34 cellular contexts compared by ENCODE assay signal in genomic region chr12:40522837-40523236, GRCh38.
DNase-seq lines count a peak whose midpoint lies in the region; ATAC-seq, FAIRE-seq and TF ChIP-seq lines count a peak whose summit lies in the region.
"Had no signal": no experiment of that assay in that cellular context is flagged by ENCODE, and none has a peak within 500 bp of the region (broad histone marks: within the 10 kb centered on the region; RNA-seq: fewer than 3 reads in every experiment).

No MANE protein-coding gene starts in this region.

- TF ChIP-seq POLR2A in HepG2 (IDR thresholded peaks at IDR 0.05; ENCODE audit: insufficient read depth in 1 of 2, low read depth in 2 of 2, low read length in 2 of 2) = no peak
- no peak for TF ChIP-seq POLR2A in right lobe of liver (IDR thresholded peaks at IDR 0.05)
- no peak for TF ChIP-seq POLR2A in A549 (IDR thresholded peaks at IDR 0.05; ENCODE audit: low read length)
- TF ChIP-seq POLR2A in IMR-90 (IDR thresholded peaks at IDR 0.05; ENCODE audit: low read depth, low read length) = no peak
- TF ChIP-seq POLR2A in testis (IDR thresholded peaks at IDR 0.05) = no peak
- no peak for TF ChIP-seq POLR2A in transverse colon (IDR thresholded peaks at IDR 0.05)
- no peak for TF ChIP-seq POLR2A in spleen (IDR thresholded peaks at IDR 0.05)

- no peaks in the 10 kb centered on the region for H3K79me2 ChIP-seq in HepG2 (ENCODE audit: insufficient read depth, low read length)

- no peak overlapping the region for H4K8ac ChIP-seq in IMR-90 (ENCODE audit: low read depth in 2 of 2, low read length in 2 of 2)

- no peak overlapping the region for H2AK5ac ChIP-seq in IMR-90 (ENCODE audit: low read depth, low read length)

- H4K20me1 ChIP-seq in HepG2 (ENCODE audit: insufficient read depth, low read length) = no peaks in the 10 kb centered on the region
- H4K20me1 ChIP-seq in IMR-90 (ENCODE audit: insufficient read depth, low read length) = no peaks in the 10 kb centered on the region
- H4K20me1 ChIP-seq: BLaER1; BLaER1 treated with 17β-estradiol and CSF1 and Interleukin-3, amounts not matched to agents 10 nM and 100 nM had no signal

- FAIRE-seq in HepG2 (lab: Jason Lieb, UNC) (no peak), A549 (lab: Jason Lieb, UNC) (no peak), small intestine (lab: Jason Lieb, UNC) (no peak)
- FAIRE-seq: A204.1, D721Med had no signal

- H3K14ac ChIP-seq in IMR-90 (replicated peaks; ENCODE audit: low read depth, low read length) = no peak overlapping the region

- dilution Hi-C loops in IMR-90 (cut with HindIII; ENCODE audit: low sequenced_read_pairs, unreplicated experiment) = no loop called here

- BruUV-seq in HepG2 (replicated peaks; lab: Mats Ljungman, UMichigan) = no TSS peak
- BruUV-seq in IMR-90 (replicated peaks; lab: Mats Ljungman, UMichigan) = no TSS peak

- TF ChIP-seq RAD21 in HepG2 (CRISPR knock-in tag; IDR thresholded peaks at IDR 0.05) (no peak), A549 (conservative IDR thresholded peaks at IDR 0.05 in 1 of 2, IDR thresholded peaks at IDR 0.05 in 1 of 2) (no peak), IMR-90 (IDR thresholded peaks at IDR 0.05; ENCODE audit: low read length) (no peak)

- H3K4me1 ChIP-seq in HepG2 (ENCODE audit: insufficient read depth, low read length) (no peaks in the 10 kb centered on the region), right lobe of liver (no peaks in the 10 kb centered on the region), A549 (no peaks in the 10 kb centered on the region), IMR-90 (ENCODE audit: control insufficient read depth, insufficient read depth, low read length) (no peaks in the 10 kb centered on the region), testis (no peaks in the 10 kb centered on the region), small intestine (ENCODE audit: control insufficient read depth in 2 of 2, insufficient read depth in 1 of 2, low read depth in 1 of 2, low read length in 1 of 2) (no peaks in the 10 kb centered on the region), transverse colon (no peaks in the 10 kb centered on the region), spleen (no peaks in the 10 kb centered on the region)
- H3K4me1 ChIP-seq: BE2C, Caco-2 had no signal

- H3K9me1 ChIP-seq in IMR-90 (ENCODE audit: insufficient read depth, low read length) = no peaks in the 10 kb centered on the region

- WGBS in HepG2 (ENCODE audit: low lambda C conversion rate) = 0% methylated on average over 3 of the region's 3 CpGs
- WGBS in right lobe of liver (ENCODE audit: insufficient coverage, low coverage, low lambda C conversion rate, missing lambda C conversion rate) = 57% methylated on average over 3 of the region's 3 CpGs
- 91% methylated on average over 3 of the region's 3 CpGs for WGBS in A549 (ENCODE audit: missing lambda C conversion rate)
- WGBS in IMR-90 (ENCODE audit: extremely low coverage in 2 of 2, insufficient read length in 1 of 2), 2 experiments = no CpG with 5 or more reads among the region's 3 CpGs
- WGBS in testis, 2 donors = 69 to 77% methylated on average over 3 of the region's 3 CpGs
- WGBS in small intestine, 3 donors = 87 to 91% (median 89%) methylated on average over 3 of the region's 3 CpGs
- 83 to 92% methylated on average over 2 to 3 of the region's 3 CpGs for WGBS in transverse colon (ENCODE audit: low coverage in 1 of 2), 2 donors
- WGBS in spleen, 5 donors = 87 to 94% (median 91%) methylated on average over 3 of the region's 3 CpGs

- no peak overlapping the region for H3K4ac ChIP-seq in IMR-90 (ENCODE audit: low read depth, low read length)

- POLR2A ChIA-PET in HepG2 (lab: Yijun Ruan, JAX) = no interaction called here
- POLR2A ChIA-PET in A549 (lab: Yijun Ruan, JAX) = no interaction called here
- POLR2A ChIA-PET in IMR-90 (lab: Charles Lee; ENCODE audit: unreplicated experiment) = no interaction called here

- no peak overlapping the region for H2BK20ac ChIP-seq in IMR-90 (ENCODE audit: low read depth, low read length)

- no peak overlapping the region for H2AFZ ChIP-seq in HepG2 (ENCODE audit: low read length)
- H2AFZ ChIP-seq in IMR-90 (replicated peaks; ENCODE audit: low read length, poor library complexity) = no peak overlapping the region

- no peak overlapping the region for H3K9ac ChIP-seq in HepG2 (ENCODE audit: insufficient read depth, low read depth, low read length)
- no peak overlapping the region for H3K9ac ChIP-seq in IMR-90 (ENCODE audit: low read depth, low read length)
- H3K9ac ChIP-seq: BLaER1; BLaER1 treated with 17β-estradiol and CSF1 and Interleukin-3, amounts not matched to agents 10 nM and 100 nM had no signal

- H3K23ac ChIP-seq in IMR-90 (ENCODE audit: low read depth, low read length) = no peak overlapping the region

- H3K4me3 ChIP-seq in HepG2 (replicated peaks in 1 of 3; ENCODE audit: insufficient read depth in 1 of 3, low read depth in 2 of 3, low read length in 3 of 3) (no peak overlapping the region), right lobe of liver (no peak overlapping the region), A549 (no peak overlapping the region), IMR-90 (ENCODE audit: insufficient read depth, low read depth, low read length) (no peak overlapping the region), testis (no peak overlapping the region), small intestine (ENCODE audit: low read depth in 1 of 2, low read length in 2 of 2) (no peak overlapping the region), transverse colon (no peak overlapping the region), spleen (no peak overlapping the region)
- H3K4me3 ChIP-seq: BLaER1; BLaER1 treated with 17β-estradiol and CSF1 and Interleukin-3, amounts not matched to agents 10 nM and 100 nM had no signal

- ATAC-seq in HepG2 (no peak), right lobe of liver (no peak), A549 (no peak), IMR-90 (ENCODE audit: low read depth) (no peak)
- ATAC-seq: CD8-positive, alpha-beta T cell had no signal

- H3K27me3 ChIP-seq in HepG2 (ENCODE audit: control insufficient read depth in 1 of 2, insufficient read depth in 2 of 2, low read length in 2 of 2) = no peaks in the 10 kb centered on the region
- no peaks in the 10 kb centered on the region for H3K27me3 ChIP-seq in right lobe of liver
- H3K27me3 ChIP-seq in IMR-90 (ENCODE audit: control insufficient read depth, insufficient read depth, low read length) = no peaks in the 10 kb centered on the region
- no peaks in the 10 kb centered on the region for H3K27me3 ChIP-seq in testis
- H3K27me3 ChIP-seq in small intestine (ENCODE audit: control insufficient read depth in 2 of 2, insufficient read depth in 2 of 2, low read length in 2 of 2) = no peaks in the 10 kb centered on the region
- no peaks in the 10 kb centered on the region for H3K27me3 ChIP-seq in transverse colon
- no peaks in the 10 kb centered on the region for H3K27me3 ChIP-seq in spleen (replicated peaks in 1 of 7)
- H3K27me3 ChIP-seq: BE2C; BLaER1; BLaER1 treated with 17β-estradiol and CSF1 and Interleukin-3, amounts not matched to agents 10 nM and 100 nM had no signal

- H3K79me1 ChIP-seq in IMR-90 (ENCODE audit: low read depth in 1 of 2, low read length in 2 of 2) = no peaks in the 10 kb centered on the region

- intact Hi-C loops in HepG2 (cut with micrococcal nuclease; ENCODE audit: unreplicated experiment) = no loop called here
- intact Hi-C loops in right lobe of liver (cut with DNase I) = no loop called here
- intact Hi-C loops in IMR-90 (cut with micrococcal nuclease) = no loop called here
- intact Hi-C loops in testis (cut with DNase I; ENCODE audit: low total_unique reads) = no loop called here
- intact Hi-C loops in transverse colon (cut with DNase I; ENCODE audit: low total_unique reads) = no loop called here
- intact Hi-C loops in spleen (cut with DNase I; ENCODE audit: low total_unique reads) = no loop called here

- TF ChIP-seq CTCF in HepG2 (CRISPR knock-in tag; IDR thresholded peaks at IDR 0.05) = no peak
- no peak for TF ChIP-seq CTCF in right lobe of liver (IDR thresholded peaks at IDR 0.05)
- no peak for TF ChIP-seq CTCF in A549 (IDR thresholded peaks at IDR 0.05)
- no peak for TF ChIP-seq CTCF in IMR-90 (conservative IDR thresholded peaks at IDR 0.05; ENCODE audit: low read depth, low read length)
- no peak for TF ChIP-seq CTCF in testis (IDR thresholded peaks at IDR 0.05)
- TF ChIP-seq CTCF in transverse colon (IDR thresholded peaks at IDR 0.05) = no peak
- TF ChIP-seq CTCF in spleen (IDR thresholded peaks at IDR 0.05 in 8 of 11, conservative IDR thresholded peaks at IDR 0.05 in 3 of 11) = no peak

- no peak overlapping the region for H4K91ac ChIP-seq in IMR-90 (ENCODE audit: insufficient read depth, low read depth, low read length)

- no peak overlapping the region for H2BK120ac ChIP-seq in IMR-90 (ENCODE audit: low read depth, low read length)

- H3K56ac ChIP-seq in IMR-90 (ENCODE audit: extremely low read depth, insufficient read depth, low read length) = no peak overlapping the region

- no peak for DNase-seq in HepG2 (ENCODE audit: low spot score)
- DNase-seq in right lobe of liver = no peak
- no peak for DNase-seq in A549 (ENCODE audit: low read depth in 1 of 2, low spot score in 1 of 2)
- no peak for DNase-seq in IMR-90
- peak; percentile 31 for DNase-seq in testis
- no peak for DNase-seq in small intestine
- DNase-seq in transverse colon = no peak
- no peak for DNase-seq in spleen
- DNase-seq: 8988T; ACHN; AML-193; BE2C; C1 segment of cervical spinal cord; Caco-2; Calu3; CD4-positive, alpha-beta memory T cell; CD4-positive, alpha-beta T cell; CD4-positive, CD25-positive, alpha-beta regulatory T cell; CD8-positive, alpha-beta memory T cell; CD8-positive, alpha-beta T cell; COR-L47; DMS 273 treated with DMSO at 0.1 percent for 48 hours; DMS153; DMS53; DMS79; DMS79 treated with DMSO at 0.1 percent for 48 hours; DND-41; EL had no signal

- H2BK5ac ChIP-seq in IMR-90 (ENCODE audit: low read depth, low read length, poor library complexity, severe bottlenecking) = no peak overlapping the region

- TF ChIP-seq EP300 in HepG2 (IDR thresholded peaks at IDR 0.05; ENCODE audit: low read depth in 2 of 2, low read length in 2 of 2) (no peak), HepG2 (CRISPR knock-in tag; IDR thresholded peaks at IDR 0.05; ENCODE audit: borderline replicate concordance) (no peak), A549 (IDR thresholded peaks at IDR 0.05) (no peak), transverse colon (IDR thresholded peaks at IDR 0.05; ENCODE audit: low read depth) (no peak)

- in situ Hi-C loops in HepG2 (cut with HindIII; ENCODE audit: extremely low pct_ligation_motif_present, low pct_unique_long_range_greater_than_20kb) (no loop called here), IMR-90 (cut with MboI; ENCODE audit: low sequenced_read_pairs) (no loop called here), transverse colon (cut with MboI; ENCODE audit: low pct_ligation_motif_present in 1 of 4, low pct_unique_long_range_greater_than_20kb in 1 of 4, low sequenced_read_pairs in 3 of 4) (no loop called here)

- H3K18ac ChIP-seq in IMR-90 (ENCODE audit: low read depth, low read length) = no peak overlapping the region

- H3K27ac ChIP-seq in HepG2 (ENCODE audit: extremely low read length, insufficient read depth, low read length) = no peak overlapping the region
- H3K27ac ChIP-seq in right lobe of liver = no peak overlapping the region
- no peak overlapping the region for H3K27ac ChIP-seq in A549
- no peak overlapping the region for H3K27ac ChIP-seq in IMR-90 (ENCODE audit: insufficient read depth, low read length)
- no peak overlapping the region for H3K27ac ChIP-seq in testis
- H3K27ac ChIP-seq in small intestine (ENCODE audit: low read depth in 1 of 2, low read length in 1 of 2) = no peak overlapping the region
- H3K27ac ChIP-seq in transverse colon = no peak overlapping the region
- H3K27ac ChIP-seq in spleen = no peak overlapping the region
- H3K27ac ChIP-seq: 22Rv1; BLaER1; BLaER1 treated with 17β-estradiol and CSF1 and Interleukin-3, amounts not matched to agents 10 nM and 100 nM; C4-2B had no signal

- no peak overlapping the region for H2AK9ac ChIP-seq in IMR-90 (replicated peaks; ENCODE audit: low read depth, low read length, poor library complexity)

- H3K36me3 ChIP-seq in HepG2 (replicated peaks in 1 of 2; ENCODE audit: control insufficient read depth in 1 of 2, insufficient read depth in 2 of 2, low read length in 2 of 2) (no peaks in the 10 kb centered on the region), right lobe of liver (no peaks in the 10 kb centered on the region), IMR-90 (ENCODE audit: control insufficient read depth, insufficient read depth, low read length) (no peaks in the 10 kb centered on the region), testis (ENCODE audit: low read depth, missing control alignments) (no peaks in the 10 kb centered on the region), small intestine (ENCODE audit: control insufficient read depth in 2 of 2, insufficient read depth in 2 of 2, low read length in 2 of 2) (no peaks in the 10 kb centered on the region), transverse colon (no peaks in the 10 kb centered on the region), spleen (no peaks in the 10 kb centered on the region)
- H3K36me3 ChIP-seq: BE2C; BLaER1; BLaER1 treated with 17β-estradiol and CSF1 and Interleukin-3, amounts not matched to agents 10 nM and 100 nM had no signal

- H3K4me2 ChIP-seq in HepG2 (ENCODE audit: low read depth, low read length) = no peak overlapping the region
- no peak overlapping the region for H3K4me2 ChIP-seq in A549
- H3K4me2 ChIP-seq in IMR-90 (ENCODE audit: low read depth, low read length) = no peak overlapping the region
- H3K4me2 ChIP-seq: BLaER1 had no signal

- H2BK15ac ChIP-seq in IMR-90 (ENCODE audit: low read depth, low read length) = no peak overlapping the region

- CTCF ChIA-PET in HepG2 (lab: Yijun Ruan, JAX; ENCODE audit: low intra/inter-chr PET ratio, low total read pairs) = no interaction called here
- CTCF ChIA-PET in A549 (lab: Yijun Ruan, JAX) = no interaction called here
- CTCF ChIA-PET in IMR-90 (lab: Yijun Ruan, JAX) = no interaction called here

- H3K9me3 ChIP-seq in HepG2 (ENCODE audit: low read length) = no peaks in the 10 kb centered on the region
- no peaks in the 10 kb centered on the region for H3K9me3 ChIP-seq in right lobe of liver
- no peaks in the 10 kb centered on the region for H3K9me3 ChIP-seq in A549
- peaks cover 5% of the 10 kb centered on the region for H3K9me3 ChIP-seq in IMR-90 (ENCODE audit: control insufficient read depth, insufficient read depth, low read length)
- H3K9me3 ChIP-seq in testis = no peaks in the 10 kb centered on the region
- H3K9me3 ChIP-seq in small intestine (ENCODE audit: control insufficient read depth, low read depth) = no peaks in the 10 kb centered on the region
- H3K9me3 ChIP-seq in transverse colon = no peaks in the 10 kb centered on the region
- H3K9me3 ChIP-seq in spleen = no peaks in the 10 kb centered on the region
- H3K9me3 ChIP-seq: BE2C; BLaER1; BLaER1 treated with 17β-estradiol and CSF1 and Interleukin-3, amounts not matched to agents 10 nM and 100 nM had no signal

- no peak overlapping the region for H4K5ac ChIP-seq in IMR-90 (ENCODE audit: low read depth, low read length)

Comparison
In these comparisons a context has a peak if more than half of its experiments do, and no peak if none do; other contexts are left out.
1. Of the 38 proteins assayed by ChIP-seq in both HepG2 and A549: peak only in HepG2: none; only in A549: none; in both: MAFK; in neither: 37.